ENCODE assay signal across 13 cellular contexts in genomic region chr10:12334186-12334530, GRCh38.
DNase-seq lines count a peak whose midpoint lies in the region; ATAC-seq, FAIRE-seq and TF ChIP-seq lines count a peak whose summit lies in the region.
"Had no signal": no experiment of that assay in that cellular context is flagged by ENCODE, and none has a peak within 500 bp of the region (broad histone marks: within the 10 kb centered on the region; RNA-seq: fewer than 3 reads in every experiment).

No MANE protein-coding gene starts in this region.

- no peak for DNase-seq in activated T-cell treated with anti-CD3 and anti-CD28 coated beads, Interleukin-2, amount 50 U/mL, for 24 hours
- no peak for DNase-seq in activated T-cell treated with anti-CD3 and anti-CD28 coated beads, Interleukin-2, amount 50 U/mL, for 1 hour
- no peak for DNase-seq in adipocyte (ENCODE audit: low read depth)
- DNase-seq in memory B cell (ENCODE audit: low spot score in 2 of 2) = no peak
- no peak for DNase-seq in tibial artery
- DNase-seq in H54 (ENCODE audit: insufficient read length, low spot score) = no peak
- DNase-seq in nephron progenitor cell = no peak
- DNase-seq in stimulated activated CD4-positive, alpha-beta T cell treated with anti-CD3 and anti-CD28 coated beads, Interleukin-4, amount 100 ng/mL, for 4 hours = no peak
- DNase-seq: activated CD4-positive, CD25-positive, alpha-beta regulatory T cell; activated naive CD4-positive, alpha-beta T cell had no signal

- TF ChIP-seq POLR2A in H54 (IDR thresholded peaks at IDR 0.05; ENCODE audit: low read depth, low read length) = no peak

- no peaks in the 10 kb centered on the region for H3K27me3 Mint-ChIP-seq in activated T-cell treated with anti-CD3 and anti-CD28 coated beads, Interleukin-2, amount 50 U/mL, for 24 hours
- no peaks in the 10 kb centered on the region for H3K27me3 Mint-ChIP-seq in memory B cell
- peaks cover 18% of the 10 kb centered on the region for H3K27me3 Mint-ChIP-seq in nephron progenitor cell (ENCODE audit: low read depth, poor library complexity)

- ATAC-seq in memory B cell (ENCODE audit: low read depth) = no peak

- no peak overlapping the region for H3K4me3 Mint-ChIP-seq in activated T-cell treated with anti-CD3 and anti-CD28 coated beads, Interleukin-2, amount 50 U/mL, for 24 hours
- H3K4me3 Mint-ChIP-seq in memory B cell (no peak overlapping the region), nephron progenitor cell (no peak overlapping the region)

- H3K4me1 Mint-ChIP-seq in activated T-cell treated with anti-CD3 and anti-CD28 coated beads, Interleukin-2, amount 50 U/mL, for 24 hours (ENCODE audit: low read depth) = peaks cover 17% of the 10 kb centered on the region
- H3K4me1 Mint-ChIP-seq in memory B cell (peaks cover 17% of the 10 kb centered on the region), nephron progenitor cell (peaks cover 17% of the 10 kb centered on the region)

- H3K9me3 Mint-ChIP-seq in activated T-cell treated with anti-CD3 and anti-CD28 coated beads, Interleukin-2, amount 50 U/mL, for 24 hours = no peaks in the 10 kb centered on the region
- H3K9me3 Mint-ChIP-seq in memory B cell (no peaks in the 10 kb centered on the region), nephron progenitor cell (no peaks in the 10 kb centered on the region)
- H3K9me3 Mint-ChIP-seq: effector memory CD8-positive, alpha-beta T cell had no signal

- H3K36me3 ChIP-seq in adipocyte (ENCODE audit: control insufficient read depth, insufficient read depth, low read length, severe bottlenecking) = no peaks in the 10 kb centered on the region
- H3K36me3 ChIP-seq in tibial artery = no peaks in the 10 kb centered on the region
- H3K36me3 ChIP-seq: HAP-1 had no signal

- H3K36me3 Mint-ChIP-seq in activated T-cell treated with anti-CD3 and anti-CD28 coated beads, Interleukin-2, amount 50 U/mL, for 24 hours (ENCODE audit: low read depth) = no peaks in the 10 kb centered on the region
- H3K36me3 Mint-ChIP-seq in memory B cell = no peaks in the 10 kb centered on the region
- no peaks in the 10 kb centered on the region for H3K36me3 Mint-ChIP-seq in nephron progenitor cell (ENCODE audit: low read depth)

- H3K4me1 ChIP-seq in adipocyte (ENCODE audit: control insufficient read depth, insufficient read depth, low read length) (peaks cover 19% of the 10 kb centered on the region), tibial artery (peaks cover 0 to 26% (median 14%) of the 10 kb centered on the region in 4 donors)
- H3K4me1 ChIP-seq: HAP-1 had no signal

- H3K9me3 ChIP-seq in adipocyte (ENCODE audit: control insufficient read depth, low read length) (no peaks in the 10 kb centered on the region), tibial artery (no peaks in the 10 kb centered on the region)
- H3K9me3 ChIP-seq: HAP-1 had no signal

- H3K27me3 ChIP-seq in adipocyte (replicated peaks; ENCODE audit: control insufficient read depth, insufficient read depth, low read length) (no peaks in the 10 kb centered on the region), tibial artery (no peaks in the 10 kb centered on the region)

- TF ChIP-seq CTCF in tibial artery (IDR thresholded peaks at IDR 0.05) (no peak), nephron progenitor cell (IDR thresholded peaks at IDR 0.05) (no peak)

- peak overlapping the region; percentile 74 to 79 for H3K27ac ChIP-seq in tibial artery

- H3K4me3 ChIP-seq in adipocyte (ENCODE audit: low read length) (peak overlapping the region; percentile 51), tibial artery (no peak overlapping the region)
- H3K4me3 ChIP-seq: HAP-1 had no signal

- no peak overlapping the region for H3K9ac ChIP-seq in adipocyte (ENCODE audit: low read length)

- no peak for FAIRE-seq in H54 (lab: Jason Lieb, UNC)
- FAIRE-seq: G401.6 had no signal

- H3K27ac Mint-ChIP-seq in activated T-cell treated with anti-CD3 and anti-CD28 coated beads, Interleukin-2, amount 50 U/mL, for 24 hours = peak overlapping the region; percentile 66
- H3K27ac Mint-ChIP-seq in memory B cell (peak overlapping the region; percentile 90), nephron progenitor cell (no peak overlapping the region)

- intact Hi-C loops in tibial artery (cut with DNase I; ENCODE audit: low total_unique reads) = no loop called here
